ENCODE assay signal across 8 cellular contexts in genomic region chr22:37681001-37681424, GRCh38. TPM values are rescaled to one million over a fixed set of nuclear protein-coding genes. Genes with fewer than 3 reads are reported as not detected.
DNase-seq lines count a peak whose midpoint lies in the region; ATAC-seq and TF ChIP-seq lines count a peak whose summit lies in the region.
"Had no signal": no experiment of that assay in that cellular context is flagged by ENCODE, and none has a peak within 500 bp of the region (broad histone marks: within the 10 kb centered on the region; RNA-seq: fewer than 3 reads in every experiment).

No MANE protein-coding gene starts in this region.

- H3K36me3 ChIP-seq in fibroblast of lung (ENCODE audit: control insufficient read depth, insufficient read depth, low read length) (peaks cover 17% of the 10 kb centered on the region), suprapubic skin (peaks cover 4% of the 10 kb centered on the region)
- H3K36me3 ChIP-seq: cardiac muscle cell had no signal

- no peaks in the 10 kb centered on the region for H3K27me3 Mint-ChIP-seq in activated naive CD8-positive, alpha-beta T cell treated with anti-CD3 and anti-CD28 coated beads, Interleukin-2, amount 50 U/mL, for 24 hours

- no peak overlapping the region for H3K4me3 Mint-ChIP-seq in activated naive CD8-positive, alpha-beta T cell treated with anti-CD3 and anti-CD28 coated beads, Interleukin-2, amount 50 U/mL, for 24 hours

- H3K9ac ChIP-seq in fibroblast of lung (ENCODE audit: insufficient read depth, low read length), result no peak overlapping the region
- H3K9ac ChIP-seq: parathyroid adenoma had no signal

- peak overlapping the region; percentile 42 for H3K27ac ChIP-seq in fibroblast of lung (ENCODE audit: insufficient read depth, low read length)
- no peak overlapping the region for H3K27ac ChIP-seq in suprapubic skin
- H3K27ac ChIP-seq: cardiac muscle cell, parathyroid adenoma had no signal

- no peak overlapping the region for H3K4me2 ChIP-seq in fibroblast of lung (ENCODE audit: extremely low read depth, insufficient read depth, low read length)

- peak; percentile 41 for DNase-seq in AG10803 (ENCODE audit: low read depth)
- peak; percentile 12 for DNase-seq in MV-4-11 (lab: John Stamatoyannopoulos, UW)
- DNase-seq in fibroblast of lung (ENCODE audit: low read depth in 2 of 2), result peak; percentile 28 to 72
- DNase-seq in suprapubic skin (ENCODE audit: low spot score in 2 of 2), result no peak
- no peak for DNase-seq in NK-92 (lab: John Stamatoyannopoulos, UW; ENCODE audit: unreplicated experiment)
- no peak for DNase-seq in activated naive CD8-positive, alpha-beta T cell treated with anti-CD3 and anti-CD28 coated beads, Interleukin-2, amount 50 U/mL, for 24 hours

- H3K79me2 ChIP-seq in fibroblast of lung (ENCODE audit: control insufficient read depth, insufficient read depth, low read length), result peaks cover 25% of the 10 kb centered on the region
- H3K79me2 ChIP-seq: parathyroid adenoma had no signal

- no peak for ATAC-seq in activated naive CD8-positive, alpha-beta T cell treated with anti-CD3 and anti-CD28 coated beads, Interleukin-2, amount 50 U/mL, for 24 hours

- TF ChIP-seq CTCF in AG10803 (conservative IDR thresholded peaks at IDR 0.05; ENCODE audit: low read length) (no peak), fibroblast of lung (conservative IDR thresholded peaks at IDR 0.05 in 1 of 2, IDR thresholded peaks at IDR 0.05 in 1 of 2; ENCODE audit: low read depth in 1 of 2, low read length in 2 of 2) (no peak), suprapubic skin (IDR thresholded peaks at IDR 0.05) (no peak)

- H4K20me1 ChIP-seq in fibroblast of lung (ENCODE audit: control insufficient read depth, extremely low read depth, insufficient read depth, low read length), result peaks cover 3% of the 10 kb centered on the region

- H3K9me3 ChIP-seq in fibroblast of lung (ENCODE audit: control insufficient read depth, insufficient read depth, low read depth, low read length), result no peaks in the 10 kb centered on the region
- H3K9me3 ChIP-seq in suprapubic skin, result no peaks in the 10 kb centered on the region

- no peak for TF ChIP-seq EP300 in suprapubic skin (IDR thresholded peaks at IDR 0.05)

- no peak overlapping the region for H3K27ac Mint-ChIP-seq in activated naive CD8-positive, alpha-beta T cell treated with anti-CD3 and anti-CD28 coated beads, Interleukin-2, amount 50 U/mL, for 24 hours

- WGBS in suprapubic skin, result 80% methylated on average over 1 of the region's 2 CpGs

- H3K27me3 ChIP-seq in fibroblast of lung (ENCODE audit: control insufficient read depth, insufficient read depth, low read length) (no peaks in the 10 kb centered on the region), suprapubic skin (no peaks in the 10 kb centered on the region)
- H3K27me3 ChIP-seq: cardiac muscle cell had no signal

- peaks cover 34% of the 10 kb centered on the region for H3K4me1 Mint-ChIP-seq in activated naive CD8-positive, alpha-beta T cell treated with anti-CD3 and anti-CD28 coated beads, Interleukin-2, amount 50 U/mL, for 24 hours

- no peak for TF ChIP-seq POLR2A in suprapubic skin (IDR thresholded peaks at IDR 0.05)

- H3K36me3 Mint-ChIP-seq in activated naive CD8-positive, alpha-beta T cell treated with anti-CD3 and anti-CD28 coated beads, Interleukin-2, amount 50 U/mL, for 24 hours (ENCODE audit: low read depth), result peaks cover 5% of the 10 kb centered on the region

- H3K4me3 ChIP-seq in AG10803 (ENCODE audit: low read length), result no peak overlapping the region
- no peak overlapping the region for H3K4me3 ChIP-seq in fibroblast of lung (replicated peaks in 1 of 4; ENCODE audit: control extremely low read depth in 1 of 4, insufficient read depth in 1 of 4, low read depth in 3 of 4, low read length in 4 of 4)
- no peak overlapping the region for H3K4me3 ChIP-seq in suprapubic skin
- H3K4me3 ChIP-seq: cardiac muscle cell had no signal

- H3K9me3 Mint-ChIP-seq in activated naive CD8-positive, alpha-beta T cell treated with anti-CD3 and anti-CD28 coated beads, Interleukin-2, amount 50 U/mL, for 24 hours, result no peaks in the 10 kb centered on the region

- H2AFZ ChIP-seq in fibroblast of lung (ENCODE audit: low read length), result no peak overlapping the region
- H2AFZ ChIP-seq: parathyroid adenoma had no signal

- H3K4me1 ChIP-seq in fibroblast of lung (ENCODE audit: control insufficient read depth, extremely low read depth, insufficient read depth, low read length), result peaks cover 11% of the 10 kb centered on the region
- H3K4me1 ChIP-seq in suprapubic skin, result peaks cover 46% of the 10 kb centered on the region
- H3K4me1 ChIP-seq: parathyroid adenoma had no signal

RNA-seq across cellular contexts. Expression of gene NOL12, which starts 5.1 kb away (rescaled TPM):
- total RNA-seq in fibroblast of lung, result 12.1 and 15.4 TPM in 2 replicates
- 12.8 and 26.1 TPM in 2 replicates for polyA plus RNA-seq in fibroblast of lung
- 16.0 and 29.1 TPM in 2 replicates for polyA plus RNA-seq in fibroblast of lung (2012)
- 5.0 and 6.3 TPM in 2 replicates for polyA minus RNA-seq in fibroblast of lung (ENCODE audit: low replicate concordance)
- 10 to 100 TPM; 29.2 to 49.8 (median 40.7) TPM for total RNA-seq in suprapubic skin

RNA-seq across cellular contexts. Expression of gene LGALS1, which starts 5.6 kb away (rescaled TPM):
- total RNA-seq in fibroblast of lung (6,362 and 11,230 TPM in 2 replicates), suprapubic skin (100 to 1,000 TPM; 138 to 277 (median 207) TPM)
- polyA plus RNA-seq in fibroblast of lung, result 5,090 and 5,801 TPM in 2 replicates
- 11,602 and 14,894 TPM in 2 replicates for polyA plus RNA-seq in fibroblast of lung (2012)
- polyA minus RNA-seq in fibroblast of lung (ENCODE audit: low replicate concordance), result 14,591 and 18,200 TPM in 2 replicates

RNA-seq across cellular contexts. Expression of gene TRIOBP, which starts 15.8 kb away (rescaled TPM):
- 105 and 131 TPM in 2 replicates for total RNA-seq in fibroblast of lung
- polyA plus RNA-seq in fibroblast of lung, result 32.9 and 35.4 TPM in 2 replicates
- 104 and 109 TPM in 2 replicates for polyA plus RNA-seq in fibroblast of lung (2012)
- polyA minus RNA-seq in fibroblast of lung (ENCODE audit: low replicate concordance), result 188 and 198 TPM in 2 replicates
- 10 to 100 TPM; 58.6 to 71.6 (median 64.3) TPM for total RNA-seq in suprapubic skin

RNA-seq across cellular contexts. Expression of gene PDXP, which starts 22.5 kb away (rescaled TPM):
- total RNA-seq in fibroblast of lung (4.0 and 5.1 TPM in 2 replicates), suprapubic skin (1 to 10 TPM; 4.2 to 6.1 (median 4.9) TPM)
- polyA plus RNA-seq in fibroblast of lung, result 7.9 and 14.7 TPM in 2 replicates
- polyA plus RNA-seq in fibroblast of lung (2012), result 6.9 and 16.5 TPM in 2 replicates
- 14.5 and 15.0 TPM in 2 replicates for polyA minus RNA-seq in fibroblast of lung (ENCODE audit: low replicate concordance)

RNA-seq across cellular contexts. Expression of gene SH3BP1, which starts 41.5 kb away (rescaled TPM):
- total RNA-seq in fibroblast of lung, result 3.1 and 6.2 TPM in 2 replicates
- polyA plus RNA-seq in fibroblast of lung, result 2.9 and 5.5 TPM in 2 replicates
- polyA plus RNA-seq in fibroblast of lung (2012), result 7.7 and 15.2 TPM in 2 replicates
- polyA minus RNA-seq in fibroblast of lung (ENCODE audit: low replicate concordance), result 15.3 and 34.4 TPM in 2 replicates
- 10 to 100 TPM; 57.1 to 60.7 (median 57.7) TPM for total RNA-seq in suprapubic skin

Comparison
In these comparisons a context has a peak if more than half of its experiments do, and no peak if none do; other contexts are left out.
1. DNase-seq: peak in AG10803 (single experiment), MV-4-11 (single experiment) and fibroblast of lung (2 of 2); none in suprapubic skin (0 of 2), NK-92 (single experiment) and activated naive CD8-positive, alpha-beta T cell treated with anti-CD3 and anti-CD28 coated beads, Interleukin-2, amount 50 U/mL, for 24 hours (single experiment).
2. RNA of gene LGALS1, which starts 5.6 kb away (total RNA-seq): 6,362 to 11,230 TPM in fibroblast of lung; 138 to 277 TPM in suprapubic skin; every median in the first group is over 10 times any median in the second.